Comparison of ENCODE assay signal across 8 cellular contexts in the genomic region with DNA sequence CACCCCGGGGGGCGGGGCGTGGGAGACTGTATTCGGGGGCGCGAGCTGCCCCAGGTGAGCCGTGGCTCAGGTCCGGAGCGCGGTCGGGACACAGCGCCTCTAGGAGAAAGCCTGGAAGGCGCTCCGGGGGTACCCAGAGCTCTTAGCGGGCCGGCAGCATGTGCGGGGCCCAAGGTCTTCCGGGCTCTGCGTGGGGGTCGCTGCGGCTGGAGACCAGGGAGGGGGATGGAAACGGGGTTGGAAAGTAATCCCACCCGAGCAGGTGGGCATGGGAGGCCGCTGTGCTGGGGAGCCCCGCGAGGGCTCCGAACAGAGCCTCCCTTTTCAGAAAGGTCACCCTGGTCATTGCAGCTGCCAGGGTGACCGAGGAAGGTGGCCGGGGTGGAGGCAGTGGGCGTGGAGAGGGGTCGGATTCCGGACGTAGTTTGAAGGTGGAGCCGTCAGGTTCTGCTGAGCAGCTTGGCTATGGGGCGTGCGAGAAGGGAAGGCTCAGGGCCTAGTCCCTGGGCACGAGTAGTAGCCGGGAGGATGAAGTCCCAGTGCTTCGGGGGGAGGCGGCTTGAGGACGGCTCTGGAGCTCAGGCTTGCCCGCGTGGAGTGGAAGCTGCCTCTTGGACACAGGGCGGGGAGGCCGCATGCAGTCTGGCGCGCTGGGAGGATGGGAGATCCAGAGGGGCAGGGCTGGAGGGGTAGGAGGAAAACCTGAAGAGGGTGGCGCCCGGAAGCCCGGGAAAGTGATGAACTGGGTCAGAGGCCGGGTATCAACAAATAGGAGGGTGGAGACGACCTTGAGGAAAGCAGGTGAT. TPM values are rescaled to one million over a fixed set of nuclear protein-coding genes. Genes with fewer than 3 reads are reported as not detected.
DNase-seq lines count a peak whose midpoint lies in the region; ATAC-seq, FAIRE-seq and TF ChIP-seq lines count a peak whose summit lies in the region.

A gene (plus strand): TSS at position 31 of the 806 bp plus-strand sequence. CDS start 9,510 bp downstream, outside the sequence.

- no peaks in the 10 kb centered on the region for H3K27me3 ChIP-seq in bronchial epithelial cell (ENCODE audit: control insufficient read depth, insufficient read depth, low read length)

- peak; percentile 81 for DNase-seq in AG08396 (ENCODE audit: low spot score)
- DNase-seq in NCI-H2196 (lab: John Stamatoyannopoulos, UW; ENCODE audit: unreplicated experiment) = peak; percentile 90
- DNase-seq in bronchial epithelial cell (ENCODE audit: low read depth) = peak; percentile 83
- peak; percentile 95 for DNase-seq in islet precursor cell
- DNase-seq in stimulated activated CD4-positive, alpha-beta T cell treated with anti-CD3 and anti-CD28 coated beads, Interleukin-12 subunit alpha, Interleukin-12 subunit beta, amount 100 ng/mL, for 4 hours = peak; percentile 63

- peak within 1 kb of the TSS; percentile 81 for H3K4me3 ChIP-seq in WI38 (ENCODE audit: low read depth, low read length)
- peak within 1 kb of the TSS; percentile 86 for H3K4me3 ChIP-seq in bronchial epithelial cell (ENCODE audit: low read depth, low read length)

- TF ChIP-seq CTCF in WI38 (IDR thresholded peaks at IDR 0.05; ENCODE audit: low read depth, low read length) = no peak
- TF ChIP-seq CTCF in bronchial epithelial cell (IDR thresholded peaks at IDR 0.05; ENCODE audit: insufficient read depth, low read length, severe bottlenecking) = peak; percentile 74

- FAIRE-seq in bronchial epithelial cell (lab: Jason Lieb, UNC) = no peak

- peak; percentile 41 for ATAC-seq in GM18873 (IDR thresholded peaks at IDR 0.05; ENCODE audit: low FRiP score, unreplicated experiment)
- peak; percentile 71 for ATAC-seq in HG03135 (IDR thresholded peaks at IDR 0.05; ENCODE audit: unreplicated experiment)

- H3K36me3 ChIP-seq in bronchial epithelial cell (ENCODE audit: control insufficient read depth, insufficient read depth, low read length) = no peaks in the 10 kb centered on the region

RNA-seq across cellular contexts. Expression of the gene that starts here (rescaled TPM):
- total RNA-seq in bronchial epithelial cell = 10.8 and 15.7 TPM in 2 replicates

Comparison
In these comparisons a context has a peak if more than half of its experiments do, and no peak if none do; other contexts are left out.
1. Peak in every context shown above with its lines: DNase-seq, ATAC-seq and H3K4me3 ChIP-seq.